ENCODE assay signal across 1 cellular context in the genomic region with DNA sequence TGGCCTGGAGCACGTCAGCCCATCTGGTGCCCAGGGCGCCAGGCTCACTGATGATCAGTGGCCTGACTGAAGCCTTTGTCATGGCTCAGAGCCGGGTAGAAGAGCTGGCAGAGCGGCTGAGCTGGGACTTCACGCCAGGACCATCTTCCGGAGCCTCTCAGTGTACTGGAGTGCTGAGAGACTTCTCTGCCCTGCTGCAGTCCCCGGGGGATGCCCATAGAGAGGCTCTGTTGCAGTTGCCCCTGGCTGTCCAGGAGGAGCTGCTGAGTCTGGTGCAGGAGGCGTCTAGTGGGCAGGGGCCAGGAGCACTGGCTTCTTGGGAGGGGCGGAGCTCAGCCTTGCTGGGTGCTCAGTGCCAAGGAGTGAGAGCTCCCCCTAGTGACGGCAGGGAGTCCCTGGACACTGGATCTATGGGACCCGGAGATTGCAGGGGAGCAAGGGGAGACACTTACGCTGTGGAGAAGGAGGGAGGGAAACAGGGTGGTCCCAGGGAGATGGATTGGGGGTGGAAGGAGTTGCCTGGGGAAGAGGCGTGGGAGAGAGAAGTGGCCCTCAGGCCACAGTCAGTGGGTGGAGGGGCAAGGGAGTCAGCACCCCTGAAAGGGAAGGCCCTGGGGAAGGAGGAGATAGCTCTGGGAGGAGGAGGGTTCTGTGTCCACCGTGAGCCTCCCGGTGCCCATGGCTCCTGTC.
A peak's percentile ranks its signal among the peaks of the same experiment; 100 is the strongest.
TF ChIP-seq lines count a peak whose summit lies in the region.

No MANE protein-coding gene starts in this region.

TF ChIP-seq in H1, 55 proteins besides CTCF, POLR2A, EP300 and RAD21:
- no peak for TF ChIP-seq KDM4A (IDR thresholded peaks at IDR 0.05; ENCODE audit: low read depth, low read length, severe bottlenecking)
- peak in 1 of 2 experiments; percentile 74; a peak in 1 of 4 replicates for TF ChIP-seq SIN3A (conservative IDR thresholded peaks at IDR 0.05 in 1 of 2, IDR thresholded peaks at IDR 0.05 in 1 of 2; ENCODE audit: low read depth in 1 of 2, low read length in 2 of 2)
- TF ChIP-seq CREB1 (IDR thresholded peaks at IDR 0.05), result peak; percentile 32; the same call in 1 of the 2 replicates
- TF ChIP-seq ASH2L (IDR thresholded peaks at IDR 0.05; ENCODE audit: low read length), result no peak
- no peak for TF ChIP-seq BCL11A (IDR thresholded peaks at IDR 0.05; ENCODE audit: low read depth in 2 of 2, low read length in 2 of 2)
- 0 out of 2 replicates have a peak, but pooled peaks have one; percentile 32 for TF ChIP-seq MAX (IDR thresholded peaks at IDR 0.05)
- peak; percentile 80 for TF ChIP-seq TAF7 (optimal IDR thresholded peaks at IDR 0.05; ENCODE audit: borderline replicate concordance, low read depth, low read length)
